In the genomic region with DNA sequence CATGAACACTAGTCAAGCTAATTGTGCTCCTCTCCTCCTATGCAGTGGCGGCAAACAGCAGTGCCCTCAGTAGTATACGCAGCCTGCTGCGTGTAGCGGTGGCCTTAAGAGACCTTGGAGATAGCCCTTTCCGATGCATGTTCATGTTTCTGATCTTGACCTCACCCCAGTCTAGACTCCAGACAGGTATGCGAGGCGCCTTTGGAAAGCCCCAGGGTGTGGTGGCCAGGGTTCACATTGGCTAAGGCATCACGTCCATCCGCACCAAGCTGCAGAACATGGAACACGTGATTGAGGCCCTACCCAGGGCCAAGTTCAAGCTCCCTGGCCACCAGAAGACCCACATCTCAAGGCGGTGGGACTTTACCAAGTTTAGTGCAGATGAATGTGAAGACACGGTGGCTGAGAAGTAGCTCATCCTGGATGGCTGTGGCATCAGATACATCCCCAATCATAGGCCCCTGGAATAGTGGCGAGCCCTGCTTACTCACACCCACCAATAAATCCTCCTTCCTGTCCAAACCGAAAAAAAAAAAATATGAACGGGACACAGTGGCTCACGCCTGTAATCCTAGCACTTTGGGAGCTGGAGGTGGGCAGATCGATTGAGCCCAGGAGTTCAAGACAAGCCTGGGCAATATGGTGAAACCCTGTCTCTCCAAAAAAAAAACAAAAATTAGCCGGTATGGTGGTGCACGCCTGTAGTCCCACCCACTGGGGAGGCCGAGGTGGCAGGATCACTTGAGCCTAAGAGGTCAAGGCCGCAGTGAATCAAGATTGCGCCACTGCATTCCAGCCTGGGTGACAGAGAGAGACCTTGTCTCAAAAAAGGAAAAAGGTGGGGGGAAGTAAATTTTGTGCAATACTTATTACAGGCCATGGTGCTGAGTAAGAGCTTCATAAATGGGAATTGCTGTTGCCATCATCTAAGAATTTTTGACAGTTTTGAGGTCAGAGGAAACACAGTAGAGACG, we compare ENCODE assay signal across 18 cellular contexts. TPM values are rescaled to one million over a fixed set of nuclear protein-coding genes. Genes with fewer than 3 reads are reported as not detected.
DNase-seq lines count a peak whose midpoint lies in the region; ATAC-seq and TF ChIP-seq lines count a peak whose summit lies in the region.
"Had no signal": no experiment of that assay in that cellular context is flagged by ENCODE, and none has a peak within 500 bp of the region (broad histone marks: within the 10 kb centered on the region; RNA-seq: fewer than 3 reads in every experiment).

No MANE protein-coding gene starts in this region.

- TF ChIP-seq POLR2A in breast epithelium (IDR thresholded peaks at IDR 0.05): no peak
- no peak for TF ChIP-seq POLR2A in transverse colon (IDR thresholded peaks at IDR 0.05)

- no peaks in the 10 kb centered on the region for H3K27me3 ChIP-seq in breast epithelium
- no peaks in the 10 kb centered on the region for H3K27me3 ChIP-seq in transverse colon
- peaks cover 4% of the 10 kb centered on the region for H3K27me3 ChIP-seq in neural progenitor cell
- H3K27me3 ChIP-seq: MG63, ovary, tibial artery had no signal

- no peak overlapping the region for H3K4me3 ChIP-seq in breast epithelium
- no peak overlapping the region for H3K4me3 ChIP-seq in transverse colon
- H3K4me3 ChIP-seq in neural progenitor cell: no peak overlapping the region
- H3K4me3 ChIP-seq: MG63, ovary, tibial artery had no signal

- no peaks in the 10 kb centered on the region for H3K79me2 ChIP-seq in neural progenitor cell (ENCODE audit: low read depth)

- H3K4me1 Mint-ChIP-seq in MCF 10A (ENCODE audit: insufficient read depth, unreplicated experiment): peaks cover 7% of the 10 kb centered on the region
- no peaks in the 10 kb centered on the region for H3K4me1 Mint-ChIP-seq in glutamatergic neuron (ENCODE audit: low read depth, unreplicated experiment)
- peaks cover 2% of the 10 kb centered on the region for H3K4me1 Mint-ChIP-seq in neural progenitor cell

- no peaks in the 10 kb centered on the region for H4K20me1 ChIP-seq in neural progenitor cell (ENCODE audit: low read depth)

- H3K36me3 ChIP-seq in breast epithelium (no peaks in the 10 kb centered on the region), transverse colon (peaks cover 0 to 5% (median 0%) of the 10 kb centered on the region in 4 donors), neural progenitor cell (no peaks in the 10 kb centered on the region)
- H3K36me3 ChIP-seq: ovary had no signal

- TF ChIP-seq EP300 in transverse colon (IDR thresholded peaks at IDR 0.05; ENCODE audit: low read depth): peak; percentile 22

- no peak overlapping the region for H3K9ac ChIP-seq in neural progenitor cell

- no peak for ATAC-seq in HG02571 (IDR thresholded peaks at IDR 0.05; ENCODE audit: unreplicated experiment)
- ATAC-seq: PC-3 had no signal

- H3K27ac Mint-ChIP-seq in MCF 10A (ENCODE audit: low read depth, unreplicated experiment) (no peak overlapping the region), glutamatergic neuron (ENCODE audit: unreplicated experiment) (peak overlapping the region; percentile 28), neural progenitor cell (no peak overlapping the region)
- H3K27ac Mint-ChIP-seq: activated naive CD4-positive, alpha-beta T cell treated with anti-CD3 and anti-CD28 coated beads, Interleukin-2, amount 50 U/mL, for 24 hours had no signal

- no TSS peak for BruUV-seq in MCF 10A (replicated peaks; lab: Mats Ljungman, UMichigan)

- peak; percentile 52 for DNase-seq in MCF 10A (ENCODE audit: unreplicated experiment)
- no peak for DNase-seq in breast epithelium (ENCODE audit: low spot score in 2 of 2)
- no peak for DNase-seq in RWPE1 (ENCODE audit: low spot score)
- DNase-seq in glutamatergic neuron: no peak
- peak; percentile 84 for DNase-seq in transverse colon
- DNase-seq in NCI-H446 treated with DMSO at 0.1 percent for 48 hours (lab: John Stamatoyannopoulos, UW): no peak
- DNase-seq in neural progenitor cell (ENCODE audit: low spot score): no peak
- DNase-seq: erythroblast, hypothalamus, mammary epithelial cell, MG63, ovary, PC-3, tibial artery had no signal

- POLR2A ChIA-PET in MCF 10A (lab: Yijun Ruan, JAX): interaction anchor here (1.1 to 3.4 kb wide), 4 partner anchors 12 to 43 kb away, joined by 4 to 14 read pairs (median 6); partner anchors contain the start of gene BCL3
- POLR2A ChIA-PET in RWPE1 (lab: Yijun Ruan, JAX; ENCODE audit: low non-redundant PET): no interaction called here

- TF ChIP-seq CTCF in MCF 10A (IDR thresholded peaks at IDR 0.05; ENCODE audit: unreplicated experiment) (no peak), breast epithelium (IDR thresholded peaks at IDR 0.05) (no peak), RWPE1 (conservative IDR thresholded peaks at IDR 0.05; ENCODE audit: low read depth) (no peak), glutamatergic neuron (IDR thresholded peaks at IDR 0.05; ENCODE audit: partially characterized antibody, unreplicated experiment) (no peak), transverse colon (IDR thresholded peaks at IDR 0.05) (no peak), neural progenitor cell (IDR thresholded peaks at IDR 0.05) (no peak)

- H3K27me3 Mint-ChIP-seq in MCF 10A (ENCODE audit: insufficient read depth, unreplicated experiment) (no peaks in the 10 kb centered on the region), glutamatergic neuron (ENCODE audit: unreplicated experiment) (peaks cover 5% of the 10 kb centered on the region), neural progenitor cell (ENCODE audit: insufficient read depth, low read depth) (peaks cover 9% of the 10 kb centered on the region)
- H3K27me3 Mint-ChIP-seq: activated naive CD4-positive, alpha-beta T cell treated with anti-CD3 and anti-CD28 coated beads, Interleukin-2, amount 50 U/mL, for 24 hours; central memory CD8-positive, alpha-beta T cell had no signal

- H3K9me3 Mint-ChIP-seq in MCF 10A (ENCODE audit: unreplicated experiment): no peaks in the 10 kb centered on the region
- peaks cover 6% of the 10 kb centered on the region for H3K9me3 Mint-ChIP-seq in glutamatergic neuron (ENCODE audit: unreplicated experiment)
- H3K9me3 Mint-ChIP-seq in neural progenitor cell: peaks cover 4% of the 10 kb centered on the region
- H3K9me3 Mint-ChIP-seq: activated naive CD4-positive, alpha-beta T cell treated with anti-CD3 and anti-CD28 coated beads, Interleukin-2, amount 50 U/mL, for 24 hours; central memory CD8-positive, alpha-beta T cell had no signal

- H3K27ac ChIP-seq in breast epithelium (no peak overlapping the region), RWPE1 (peak overlapping the region; percentile 71), transverse colon (peak overlapping the region; percentile 63 to 83 (median 72)), neural progenitor cell (no peak overlapping the region)
- H3K27ac ChIP-seq: ovary, tibial artery had no signal

- in situ Hi-C loops in transverse colon (cut with MboI; ENCODE audit: low pct_ligation_motif_present in 1 of 4, low pct_unique_long_range_greater_than_20kb in 1 of 4, low sequenced_read_pairs in 3 of 4): loop anchor here (5.0 kb wide), 2 partner anchors 38 to 43 kb away; no protein-coding TSS in a partner anchor

- intact Hi-C loops in MCF 10A (cut with micrococcal nuclease): no loop called here
- intact Hi-C loops in breast epithelium (cut with DNase I; ENCODE audit: low total_unique reads): no loop called here
- intact Hi-C loops in transverse colon (cut with DNase I; ENCODE audit: low total_unique reads): no loop called here

- H3K4me2 ChIP-seq in neural progenitor cell: no peak overlapping the region

- H3K9me3 ChIP-seq in breast epithelium (no peaks in the 10 kb centered on the region), transverse colon (no peaks in the 10 kb centered on the region), neural progenitor cell (ENCODE audit: low read depth) (no peaks in the 10 kb centered on the region)
- H3K9me3 ChIP-seq: ovary, tibial artery had no signal

- 54 to 57% methylated on average over 8 to 23 of the region's 23 CpGs for WGBS in transverse colon (ENCODE audit: low coverage in 1 of 2), 2 donors

- no peak overlapping the region for H3K4me3 Mint-ChIP-seq in MCF 10A (ENCODE audit: unreplicated experiment)
- H3K4me3 Mint-ChIP-seq in glutamatergic neuron (ENCODE audit: unreplicated experiment): no peak overlapping the region
- no peak overlapping the region for H3K4me3 Mint-ChIP-seq in neural progenitor cell
- H3K4me3 Mint-ChIP-seq: activated naive CD4-positive, alpha-beta T cell treated with anti-CD3 and anti-CD28 coated beads, Interleukin-2, amount 50 U/mL, for 24 hours; central memory CD8-positive, alpha-beta T cell had no signal

- H3K4me1 ChIP-seq in breast epithelium (no peaks in the 10 kb centered on the region), transverse colon (peaks cover 0 to 42% (median 12%) of the 10 kb centered on the region in 4 donors), neural progenitor cell (no peaks in the 10 kb centered on the region)
- H3K4me1 ChIP-seq: tibial artery had no signal

- H2AFZ ChIP-seq in neural progenitor cell (replicated peaks): no peak overlapping the region

- CTCF ChIA-PET in MCF 10A (lab: Yijun Ruan, JAX): interaction anchor here (0.6 to 19.2 kb wide), 11 partner anchors 8 to 194 kb away, joined by 3 to 414 read pairs (median 3); partner anchors contain the start of gene NECTIN2
- CTCF ChIA-PET in RWPE1 (lab: Yijun Ruan, JAX): interaction anchor here (0.7 to 9.2 kb wide), 3 partner anchors 15 to 76 kb away, joined by 3 to 106 read pairs (median 3); no protein-coding TSS in a partner anchor

- no peaks in the 10 kb centered on the region for H3F3A ChIP-seq in neural progenitor cell (ENCODE audit: low read depth)

- H3K36me3 Mint-ChIP-seq in MCF 10A (ENCODE audit: insufficient read depth, unreplicated experiment): peaks cover 14% of the 10 kb centered on the region
- H3K36me3 Mint-ChIP-seq in glutamatergic neuron (ENCODE audit: unreplicated experiment): no peaks in the 10 kb centered on the region
- no peaks in the 10 kb centered on the region for H3K36me3 Mint-ChIP-seq in neural progenitor cell
- H3K36me3 Mint-ChIP-seq: activated naive CD4-positive, alpha-beta T cell treated with anti-CD3 and anti-CD28 coated beads, Interleukin-2, amount 50 U/mL, for 24 hours had no signal

RNA-seq across cellular contexts. Expression of gene CBLC, which starts 12.4 kb away (rescaled TPM):
- 9.6 and 14.6 TPM in 2 replicates for total RNA-seq in MCF 10A (2022)
- 10 to 100 TPM in 2 of 3 donors, not detected in 1; 15.7 to 18.1 TPM for total RNA-seq in breast epithelium
- total RNA-seq in glutamatergic neuron (ENCODE audit: unreplicated experiment): not detected
- total RNA-seq in transverse colon: 100 to 1,000 TPM in 3 of 4 donors, 10 to 100 TPM in 1; 96.1 to 210 (median 145) TPM
- total RNA-seq in neural progenitor cell (ENCODE audit: low replicate concordance): 1.4 and 1.5 TPM in 2 replicates
- total RNA-seq: A673 had no signal

RNA-seq across cellular contexts. Expression of gene BCL3, which starts 16.8 kb away (rescaled TPM):
- total RNA-seq in MCF 10A (2022): 24.4 and 32.1 TPM in 2 replicates
- 10 to 100 TPM in 2 of 3 donors, 1 to 10 TPM in 1; 4.3 to 37.6 (median 34.4) TPM for total RNA-seq in breast epithelium
- total RNA-seq in glutamatergic neuron (ENCODE audit: unreplicated experiment): 2.4 TPM
- 100 to 1,000 TPM in 1 of 4 donors, 10 to 100 TPM in 3; 43.8 to 181 (median 69.5) TPM for total RNA-seq in transverse colon
- total RNA-seq in neural progenitor cell (ENCODE audit: low replicate concordance): not detected in 2 replicates

RNA-seq across cellular contexts. Expression of gene BCAM, which starts 43.6 kb away (rescaled TPM):
- 2.9 and 5.0 TPM in 2 replicates for total RNA-seq in MCF 10A (2022)
- total RNA-seq in breast epithelium: 100 to 1,000 TPM in 1 of 3 donors, 10 to 100 TPM in 2; 17.1 to 102 (median 75.4) TPM
- 47.1 TPM for total RNA-seq in glutamatergic neuron (ENCODE audit: unreplicated experiment)
- total RNA-seq in transverse colon: 10 to 100 TPM in 3 of 4 donors, 1 to 10 TPM in 1; 7.9 to 95.1 (median 23.1) TPM
- 7.1 and 16.9 TPM in 2 replicates for total RNA-seq in neural progenitor cell (ENCODE audit: low replicate concordance)

Comparison
In these comparisons a context has a peak if more than half of its experiments do, and no peak if none do; other contexts are left out.
1. DNase-seq: peak in MCF 10A (single experiment) and transverse colon (single experiment); none in breast epithelium (0 of 2), RWPE1 (single experiment), glutamatergic neuron (single experiment), NCI-H446 treated with DMSO at 0.1 percent for 48 hours (single experiment) and neural progenitor cell (single experiment).
2. H3K27ac ChIP-seq: peak in RWPE1 (single experiment) and transverse colon (4 of 4); none in breast epithelium (0 of 2) and neural progenitor cell (single experiment).